8 cellular contexts compared by ENCODE assay signal in genomic region chr4:184028571-184028996, GRCh38.
DNase-seq lines count a peak whose midpoint lies in the region; ATAC-seq and TF ChIP-seq lines count a peak whose summit lies in the region.

No MANE protein-coding gene starts in this region.

- POLR2A ChIA-PET in activated CD8-positive, alpha-beta T cell treated with anti-CD3 and anti-CD28 coated beads for 36 hours (lab: Charles Lee): no interaction called here

- H3K36me3 Mint-ChIP-seq in activated CD8-positive, alpha-beta T cell treated with anti-CD3 and anti-CD28 coated beads for 36 hours (ENCODE audit: low read depth): no peaks in the 10 kb centered on the region
- H3K36me3 Mint-ChIP-seq in memory B cell: no peaks in the 10 kb centered on the region

- no peak overlapping the region for H3K27ac Mint-ChIP-seq in activated CD8-positive, alpha-beta T cell treated with anti-CD3 and anti-CD28 coated beads for 36 hours
- H3K27ac Mint-ChIP-seq in memory B cell: no peak overlapping the region

- peaks cover 21% of the 10 kb centered on the region for H3K4me1 Mint-ChIP-seq in activated CD8-positive, alpha-beta T cell treated with anti-CD3 and anti-CD28 coated beads for 36 hours (ENCODE audit: low read depth)
- peaks cover 14% of the 10 kb centered on the region for H3K4me1 Mint-ChIP-seq in memory B cell

- H3K27me3 Mint-ChIP-seq in activated CD8-positive, alpha-beta T cell treated with anti-CD3 and anti-CD28 coated beads for 36 hours: peaks cover 7% of the 10 kb centered on the region
- peaks cover 13% of the 10 kb centered on the region for H3K27me3 Mint-ChIP-seq in memory B cell

- H3K9me3 Mint-ChIP-seq in activated CD8-positive, alpha-beta T cell treated with anti-CD3 and anti-CD28 coated beads for 36 hours: no peaks in the 10 kb centered on the region
- H3K9me3 Mint-ChIP-seq in memory B cell: no peaks in the 10 kb centered on the region

- peak overlapping the region; percentile 70 for H3K4me3 Mint-ChIP-seq in activated CD8-positive, alpha-beta T cell treated with anti-CD3 and anti-CD28 coated beads for 36 hours
- peak overlapping the region; percentile 75 for H3K4me3 Mint-ChIP-seq in memory B cell

- CTCF ChIA-PET in activated CD8-positive, alpha-beta T cell treated with anti-CD3 and anti-CD28 coated beads for 36 hours (lab: Charles Lee): interaction anchor here (0.8 kb wide), 1 partner anchor 10 kb away, joined by 3 read pairs; no protein-coding TSS in a partner anchor

- ATAC-seq in activated CD8-positive, alpha-beta T cell treated with anti-CD3 and anti-CD28 coated beads for 36 hours: peak; percentile 53
- peak; percentile 31 for ATAC-seq in memory B cell (ENCODE audit: low read depth)

- TF ChIP-seq CTCF in activated CD8-positive, alpha-beta T cell treated with anti-CD3 and anti-CD28 coated beads for 36 hours (IDR thresholded peaks at IDR 0.05): no peak
- no peak for TF ChIP-seq CTCF in GM13977 (IDR thresholded peaks at IDR 0.05; ENCODE audit: extremely low read depth, insufficient read depth, missing control alignments)

- in situ Hi-C loops in GM13977 (cut with MboI; ENCODE audit: low pct_unique_long_range_greater_than_20kb, low sequenced_read_pairs, unreplicated experiment): no loop called here

- intact Hi-C loops in activated CD8-positive, alpha-beta T cell treated with anti-CD3 and anti-CD28 coated beads for 36 hours (cut with micrococcal nuclease): no loop called here

- peak; percentile 9 for DNase-seq in AG08395 (ENCODE audit: low spot score)
- DNase-seq in HT1080 (ENCODE audit: low read depth): peak; percentile 7
- DNase-seq in activated CD8-positive, alpha-beta T cell treated with anti-CD3 and anti-CD28 coated beads for 36 hours: peak; percentile 37
- no peak for DNase-seq in memory B cell (ENCODE audit: low spot score in 2 of 2)
- DNase-seq in cerebellar cortex (ENCODE audit: low spot score): no peak
- DNase-seq in GM13977 (ENCODE audit: low spot score): no peak
- no peak for DNase-seq in NCI-H1048 (lab: John Stamatoyannopoulos, UW)
- no peak for DNase-seq in occipital lobe (lab: John Stamatoyannopoulos, UW)

Comparison
In these comparisons a context has a peak if more than half of its experiments do, and no peak if none do; other contexts are left out.
1. DNase-seq: peak in AG08395 (single experiment), HT1080 (single experiment) and activated CD8-positive, alpha-beta T cell treated with anti-CD3 and anti-CD28 coated beads for 36 hours (single experiment); none in memory B cell (0 of 2), cerebellar cortex (single experiment), GM13977 (single experiment), NCI-H1048 (single experiment) and occipital lobe (single experiment).